1 cellular context compared by ENCODE assay signal in the genomic region with DNA sequence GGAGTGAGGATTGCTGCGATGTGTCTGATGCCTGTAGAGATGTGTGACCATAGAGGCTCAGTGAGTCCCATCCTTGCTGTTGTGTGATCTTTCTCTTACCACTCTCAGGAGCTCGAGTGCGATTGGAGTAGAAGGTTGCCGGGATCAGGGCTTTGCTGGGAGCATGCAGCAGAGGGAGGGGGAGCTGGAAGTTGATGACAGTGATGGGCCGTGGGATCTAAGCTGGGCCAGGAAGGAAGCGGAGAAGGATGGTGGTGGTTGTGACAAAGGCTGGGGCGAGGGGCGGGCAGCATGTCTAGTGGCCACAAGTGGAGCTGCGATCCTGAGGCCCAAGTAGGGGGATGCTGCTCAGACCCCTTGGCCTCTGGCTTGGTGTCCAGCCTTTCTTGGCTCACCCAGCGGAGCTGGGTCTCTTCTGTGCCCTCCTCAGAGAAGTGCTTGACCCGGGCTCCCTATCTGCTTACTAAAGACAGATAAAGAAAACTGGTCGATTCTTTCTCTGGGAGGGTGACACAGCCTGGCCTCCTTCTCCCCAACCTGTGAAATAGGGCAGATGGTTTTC.
TF ChIP-seq lines count a peak whose summit lies in the region.

No MANE protein-coding gene starts in this region.

TF ChIP-seq in WTC11, 78 proteins besides CTCF, POLR2A, EP300 and RAD21 (continued from another document):
- no peak for TF ChIP-seq ETV6 (CRISPR knock-in tag; IDR thresholded peaks at IDR 0.05)
- TF ChIP-seq, protein P1, sequence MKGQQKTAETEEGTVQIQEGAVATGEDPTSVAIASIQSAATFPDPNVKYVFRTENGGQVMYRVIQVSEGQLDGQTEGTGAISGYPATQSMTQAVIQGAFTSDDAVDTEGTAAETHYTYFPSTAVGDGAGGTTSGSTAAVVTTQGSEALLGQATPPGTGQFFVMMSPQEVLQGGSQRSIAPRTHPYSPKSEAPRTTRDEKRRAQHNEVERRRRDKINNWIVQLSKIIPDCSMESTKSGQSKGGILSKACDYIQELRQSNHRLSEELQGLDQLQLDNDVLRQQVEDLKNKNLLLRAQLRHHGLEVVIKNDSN (CRISPR knock-in tag; IDR thresholded peaks at IDR 0.05): no peak
- TF ChIP-seq ZNF396 (CRISPR knock-in tag; IDR thresholded peaks at IDR 0.05; ENCODE audit: borderline replicate concordance): no peak
- TF ChIP-seq, protein P2, sequence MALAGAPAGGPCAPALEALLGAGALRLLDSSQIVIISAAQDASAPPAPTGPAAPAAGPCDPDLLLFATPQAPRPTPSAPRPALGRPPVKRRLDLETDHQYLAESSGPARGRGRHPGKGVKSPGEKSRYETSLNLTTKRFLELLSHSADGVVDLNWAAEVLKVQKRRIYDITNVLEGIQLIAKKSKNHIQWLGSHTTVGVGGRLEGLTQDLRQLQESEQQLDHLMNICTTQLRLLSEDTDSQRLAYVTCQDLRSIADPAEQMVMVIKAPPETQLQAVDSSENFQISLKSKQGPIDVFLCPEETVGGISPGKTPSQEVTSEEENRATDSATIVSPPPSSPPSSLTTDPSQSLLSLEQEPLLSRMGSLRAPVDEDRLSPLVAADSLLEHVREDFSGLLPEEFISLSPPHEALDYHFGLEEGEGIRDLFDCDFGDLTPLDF (CRISPR knock-in tag; IDR thresholded peaks at IDR 0.05): no peak
- no peak for TF ChIP-seq ZNF219 (CRISPR knock-in tag; IDR thresholded peaks at IDR 0.05; ENCODE audit: borderline replicate concordance)
- TF ChIP-seq, protein P3, sequence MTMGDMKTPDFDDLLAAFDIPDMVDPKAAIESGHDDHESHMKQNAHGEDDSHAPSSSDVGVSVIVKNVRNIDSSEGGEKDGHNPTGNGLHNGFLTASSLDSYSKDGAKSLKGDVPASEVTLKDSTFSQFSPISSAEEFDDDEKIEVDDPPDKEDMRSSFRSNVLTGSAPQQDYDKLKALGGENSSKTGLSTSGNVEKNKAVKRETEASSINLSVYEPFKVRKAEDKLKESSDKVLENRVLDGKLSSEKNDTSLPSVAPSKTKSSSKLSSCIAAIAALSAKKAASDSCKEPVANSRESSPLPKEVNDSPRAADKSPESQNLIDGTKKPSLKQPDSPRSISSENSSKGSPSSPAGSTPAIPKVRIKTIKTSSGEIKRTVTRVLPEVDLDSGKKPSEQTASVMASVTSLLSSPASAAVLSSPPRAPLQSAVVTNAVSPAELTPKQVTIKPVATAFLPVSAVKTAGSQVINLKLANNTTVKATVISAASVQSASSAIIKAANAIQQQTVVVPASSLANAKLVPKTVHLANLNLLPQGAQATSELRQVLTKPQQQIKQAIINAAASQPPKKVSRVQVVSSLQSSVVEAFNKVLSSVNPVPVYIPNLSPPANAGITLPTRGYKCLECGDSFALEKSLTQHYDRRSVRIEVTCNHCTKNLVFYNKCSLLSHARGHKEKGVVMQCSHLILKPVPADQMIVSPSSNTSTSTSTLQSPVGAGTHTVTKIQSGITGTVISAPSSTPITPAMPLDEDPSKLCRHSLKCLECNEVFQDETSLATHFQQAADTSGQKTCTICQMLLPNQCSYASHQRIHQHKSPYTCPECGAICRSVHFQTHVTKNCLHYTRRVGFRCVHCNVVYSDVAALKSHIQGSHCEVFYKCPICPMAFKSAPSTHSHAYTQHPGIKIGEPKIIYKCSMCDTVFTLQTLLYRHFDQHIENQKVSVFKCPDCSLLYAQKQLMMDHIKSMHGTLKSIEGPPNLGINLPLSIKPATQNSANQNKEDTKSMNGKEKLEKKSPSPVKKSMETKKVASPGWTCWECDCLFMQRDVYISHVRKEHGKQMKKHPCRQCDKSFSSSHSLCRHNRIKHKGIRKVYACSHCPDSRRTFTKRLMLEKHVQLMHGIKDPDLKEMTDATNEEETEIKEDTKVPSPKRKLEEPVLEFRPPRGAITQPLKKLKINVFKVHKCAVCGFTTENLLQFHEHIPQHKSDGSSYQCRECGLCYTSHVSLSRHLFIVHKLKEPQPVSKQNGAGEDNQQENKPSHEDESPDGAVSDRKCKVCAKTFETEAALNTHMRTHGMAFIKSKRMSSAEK (CRISPR knock-in tag; IDR thresholded peaks at IDR 0.05; ENCODE audit: borderline replicate concordance): no peak
- no peak for TF ChIP-seq ZNF138 (CRISPR knock-in tag; conservative IDR thresholded peaks at IDR 0.05)
- no peak for TF ChIP-seq ATF2 (CRISPR knock-in tag; IDR thresholded peaks at IDR 0.05; ENCODE audit: borderline replicate concordance, low read depth)
- TF ChIP-seq FOXJ3 (CRISPR knock-in tag; IDR thresholded peaks at IDR 0.05; ENCODE audit: borderline replicate concordance): no peak
- TF ChIP-seq ZNF263 (CRISPR knock-in tag; IDR thresholded peaks at IDR 0.05; ENCODE audit: low read depth): no peak
- TF ChIP-seq, protein P4, sequence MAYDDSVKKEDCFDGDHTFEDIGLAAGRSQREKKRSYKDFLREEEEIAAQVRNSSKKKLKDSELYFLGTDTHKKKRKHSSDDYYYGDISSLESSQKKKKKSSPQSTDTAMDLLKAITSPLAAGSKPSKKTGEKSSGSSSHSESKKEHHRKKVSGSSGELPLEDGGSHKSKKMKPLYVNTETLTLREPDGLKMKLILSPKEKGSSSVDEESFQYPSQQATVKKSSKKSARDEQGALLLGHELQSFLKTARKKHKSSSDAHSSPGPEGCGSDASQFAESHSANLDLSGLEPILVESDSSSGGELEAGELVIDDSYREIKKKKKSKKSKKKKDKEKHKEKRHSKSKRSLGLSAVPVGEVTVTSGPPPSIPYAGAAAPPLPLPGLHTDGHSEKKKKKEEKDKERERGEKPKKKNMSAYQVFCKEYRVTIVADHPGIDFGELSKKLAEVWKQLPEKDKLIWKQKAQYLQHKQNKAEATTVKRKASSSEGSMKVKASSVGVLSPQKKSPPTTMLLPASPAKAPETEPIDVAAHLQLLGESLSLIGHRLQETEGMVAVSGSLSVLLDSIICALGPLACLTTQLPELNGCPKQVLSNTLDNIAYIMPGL (CRISPR knock-in tag; IDR thresholded peaks at IDR 0.05): no peak
- no peak for TF ChIP-seq RORB (CRISPR knock-in tag; IDR thresholded peaks at IDR 0.05)
- no peak for TF ChIP-seq IRF2 (CRISPR knock-in tag; IDR thresholded peaks at IDR 0.05; ENCODE audit: borderline replicate concordance, low read depth)
- no peak for TF ChIP-seq OVOL2 (CRISPR knock-in tag; IDR thresholded peaks at IDR 0.05; ENCODE audit: borderline replicate concordance)
- no peak for TF ChIP-seq CREB1 (CRISPR knock-in tag; IDR thresholded peaks at IDR 0.05)
- no peak for TF ChIP-seq GRHL2 (CRISPR knock-in tag; IDR thresholded peaks at IDR 0.05; ENCODE audit: insufficient replicate concordance, severe bottlenecking)
- TF ChIP-seq TEAD1 (CRISPR knock-in tag; IDR thresholded peaks at IDR 0.05): no peak
